8 cellular contexts compared by ENCODE assay signal in genomic region chr12:108664338-108665258, GRCh38. TPM values are rescaled to one million over a fixed set of nuclear protein-coding genes. Genes with fewer than 3 reads are reported as not detected.
A peak's percentile ranks its signal among the peaks of the same experiment; 100 is the strongest.
DNase-seq lines count a peak whose midpoint lies in the region; ATAC-seq lines count a peak whose summit lies in the region.

No MANE protein-coding gene starts in this region.

- no peaks in the 10 kb centered on the region for H3K9me3 ChIP-seq in naive thymus-derived CD4-positive, alpha-beta T cell (ENCODE audit: control insufficient read depth in 2 of 3, low read length in 3 of 3)

- H3K9me3 Mint-ChIP-seq in naive thymus-derived CD4-positive, alpha-beta T cell, result no peaks in the 10 kb centered on the region
- no peaks in the 10 kb centered on the region for H3K9me3 Mint-ChIP-seq in stimulated activated memory B cell treated with anti-CD40 and anti-IgM and Interleukin-4, amounts not matched to agents 10 μg/mL and 1 μg/mL and 100 μg/mL, for 72 hours

- DNase-seq in DMS114 treated with DMSO at 0.1 percent for 48 hours (lab: John Stamatoyannopoulos, UW; ENCODE audit: unreplicated experiment) (peak; percentile 70), HuH-7.5 (ENCODE audit: low spot score) (peak; percentile 76), OCI-M1 (lab: John Stamatoyannopoulos, UW) (peak; percentile 92)
- DNase-seq in activated T-cell treated with anti-CD3 and anti-CD28 coated beads, Interleukin-2, amount 50 U/mL, for 1 hour, result peak; percentile 75
- peak; percentile 35 to 83 (median 78) for DNase-seq in naive thymus-derived CD4-positive, alpha-beta T cell

- CTCF ChIA-PET in naive thymus-derived CD4-positive, alpha-beta T cell (lab: Charles Lee), result interaction anchor here (0.6 to 6.5 kb wide), 35 partner anchors 9 to 430 kb away, joined by 3 to 145 read pairs (median 5); partner anchors contain the start of genes ALKBH2, ISCU and SELPLG

- H3K4me1 Mint-ChIP-seq in naive thymus-derived CD4-positive, alpha-beta T cell, result peaks cover 5 to 17% (median 12%) of the 10 kb centered on the region in 7 donors
- peaks cover 46% of the 10 kb centered on the region for H3K4me1 Mint-ChIP-seq in stimulated activated memory B cell treated with anti-CD40 and anti-IgM and Interleukin-4, amounts not matched to agents 10 μg/mL and 1 μg/mL and 100 μg/mL, for 72 hours

- H3K36me3 Mint-ChIP-seq in naive thymus-derived CD4-positive, alpha-beta T cell, result no peaks in the 10 kb centered on the region
- peaks cover 17% of the 10 kb centered on the region for H3K36me3 Mint-ChIP-seq in stimulated activated memory B cell treated with anti-CD40 and anti-IgM and Interleukin-4, amounts not matched to agents 10 μg/mL and 1 μg/mL and 100 μg/mL, for 72 hours

- H3K27ac Mint-ChIP-seq in naive thymus-derived CD4-positive, alpha-beta T cell, result peak overlapping the region in 8 of 9 donors; percentile 8 to 84 (median 75)
- peak overlapping the region; percentile 84 for H3K27ac Mint-ChIP-seq in stimulated activated memory B cell treated with anti-CD40 and anti-IgM and Interleukin-4, amounts not matched to agents 10 μg/mL and 1 μg/mL and 100 μg/mL, for 72 hours

- no peaks in the 10 kb centered on the region for H3K36me3 ChIP-seq in naive thymus-derived CD4-positive, alpha-beta T cell (ENCODE audit: control insufficient read depth in 2 of 3, insufficient read depth in 3 of 3, low read length in 3 of 3)

- peaks cover 0 to 3% of the 10 kb centered on the region in 2 donors for H3K4me1 ChIP-seq in naive thymus-derived CD4-positive, alpha-beta T cell (ENCODE audit: control insufficient read depth in 2 of 2, insufficient read depth in 2 of 2, low read length in 2 of 2)

- H3K27ac ChIP-seq in naive thymus-derived CD4-positive, alpha-beta T cell (ENCODE audit: low read depth, low read length), result no peak overlapping the region

- no peaks in the 10 kb centered on the region for H3K27me3 Mint-ChIP-seq in naive thymus-derived CD4-positive, alpha-beta T cell
- H3K27me3 Mint-ChIP-seq in stimulated activated memory B cell treated with anti-CD40 and anti-IgM and Interleukin-4, amounts not matched to agents 10 μg/mL and 1 μg/mL and 100 μg/mL, for 72 hours, result no peaks in the 10 kb centered on the region

- no peak overlapping the region for H3K4me3 ChIP-seq in naive thymus-derived CD4-positive, alpha-beta T cell (ENCODE audit: low read length)

- POLR2A ChIA-PET in naive thymus-derived CD4-positive, alpha-beta T cell (lab: Charles Lee), result interaction anchor here (0.8 to 3.8 kb wide), 8 partner anchors 16 to 139 kb away, joined by 3 to 44 read pairs (median 4); partner anchors contain the start of genes ISCU and SELPLG

- intact Hi-C loops in naive thymus-derived CD4-positive, alpha-beta T cell (cut with micrococcal nuclease), result loop anchor here (1.0 to 10.0 kb wide), 11 partner anchors 26 to 720 kb away; partner anchors contain the start of genes ALKBH2 (in 2 of the 2) and CORO1C (in 2 of the 2)

- no peaks in the 10 kb centered on the region for H3K27me3 ChIP-seq in naive thymus-derived CD4-positive, alpha-beta T cell (ENCODE audit: control insufficient read depth in 2 of 2, insufficient read depth in 2 of 2, low read length in 2 of 2)

- peak; percentile 76 for ATAC-seq in GM21447 (IDR thresholded peaks at IDR 0.05; ENCODE audit: unreplicated experiment)
- ATAC-seq in esophagus mucosa, result peak; percentile 98
- peak; percentile 97 for ATAC-seq in naive thymus-derived CD4-positive, alpha-beta T cell
- ATAC-seq in stimulated activated memory B cell treated with anti-CD40 and anti-IgM and Interleukin-4, amounts not matched to agents 10 μg/mL and 1 μg/mL and 100 μg/mL, for 72 hours, result peak; percentile 93

- H3K4me3 Mint-ChIP-seq in naive thymus-derived CD4-positive, alpha-beta T cell, result peak overlapping the region in 1 of 10 donors; percentile 24
- H3K4me3 Mint-ChIP-seq in stimulated activated memory B cell treated with anti-CD40 and anti-IgM and Interleukin-4, amounts not matched to agents 10 μg/mL and 1 μg/mL and 100 μg/mL, for 72 hours, result peak overlapping the region; percentile 55

RNA-seq across cellular contexts. Expression of gene SELPLG, which starts 30.9 kb away (rescaled TPM):
- total RNA-seq in esophagus mucosa, result 0.76 TPM
- total RNA-seq in naive thymus-derived CD4-positive, alpha-beta T cell, result 100 to 1,000 TPM in 4 of 5 experiments, 10 to 100 TPM in 1; 54.3 to 217 (median 154) TPM
- 100 to 1,000 TPM; 530 to 831 TPM for polyA plus RNA-seq in naive thymus-derived CD4-positive, alpha-beta T cell

Comparison
In these comparisons a context has a peak if more than half of its experiments do, and no peak if none do; other contexts are left out.
1. RNA of gene SELPLG, which starts 30.9 kb away (total RNA-seq): 54.3 to 217 TPM in naive thymus-derived CD4-positive, alpha-beta T cell; 0.76 TPM in esophagus mucosa (single experiment); every median in the first group is over 10 times any median in the second.
2. Peak in every context shown above with its lines, with median percentiles within 50 percentile points of each other: DNase-seq and ATAC-seq.